ENCODE assay signal across 16 cellular contexts in genomic region chr5:6176294-6176693, GRCh38.
"Had no signal": no experiment of that assay in that cellular context is flagged by ENCODE, and none has a peak within 500 bp of the region (broad histone marks: within the 10 kb centered on the region; RNA-seq: fewer than 3 reads in every experiment).

No MANE protein-coding gene starts in this region.

- H3K4me3 ChIP-seq: ascending aorta, lung, skin epidermis, stomach, thoracic aorta had no signal

- H3K36me3 ChIP-seq: ascending aorta, neutrophil, stomach, thoracic aorta had no signal

- ATAC-seq: activated CD8-positive, alpha-beta T cell treated with anti-CD3 and anti-CD28 coated beads, Interleukin-2, amount 10 ng/mL, durations not matched to agents 7 days and 5 days; activated naive CD8-positive, alpha-beta T cell treated with anti-CD3 and anti-CD28 coated beads, Interleukin-2, amount 50 U/mL, for 24 hours; foreskin keratinocyte; left colon had no signal

- H3K4me1 Mint-ChIP-seq: activated naive CD8-positive, alpha-beta T cell treated with anti-CD3 and anti-CD28 coated beads, Interleukin-2, amount 50 U/mL, for 24 hours; naive B cell had no signal

- H3K27me3 Mint-ChIP-seq: activated naive CD8-positive, alpha-beta T cell treated with anti-CD3 and anti-CD28 coated beads, Interleukin-2, amount 50 U/mL, for 24 hours had no signal

- H3K27ac ChIP-seq: ascending aorta, foreskin keratinocyte, neutrophil, skin epidermis, stomach, thoracic aorta had no signal

- H3K4me1 ChIP-seq: ascending aorta, foreskin keratinocyte, stomach had no signal

- H3K4me3 Mint-ChIP-seq: activated CD8-positive, alpha-beta T cell treated with anti-CD3 and anti-CD28 coated beads, Interleukin-2, amount 10 ng/mL, durations not matched to agents 7 days and 5 days; activated naive CD8-positive, alpha-beta T cell treated with anti-CD3 and anti-CD28 coated beads, Interleukin-2, amount 50 U/mL, for 24 hours; naive B cell had no signal

- H3K9me3 ChIP-seq: ascending aorta, neutrophil, stomach, thoracic aorta had no signal

- DNase-seq: activated CD4-positive, alpha-beta T cell treated with anti-CD3 and anti-CD28 coated beads for 48 hours; activated CD8-positive, alpha-beta memory T cell treated with anti-CD3 and anti-CD28 coated beads, Interleukin-2, amount 50 U/mL, for 48 hours; activated CD8-positive, alpha-beta T cell treated with anti-CD3 and anti-CD28 coated beads, Interleukin-2, amount 10 ng/mL, durations not matched to agents 7 days and 5 days; activated naive CD4-positive, alpha-beta T cell treated with Interleukin-2 at 50 U/mL for 16 hours; activated naive CD8-positive, alpha-beta T cell treated with anti-CD3 and anti-CD28 coated beads, Interleukin-2, amount 50 U/mL, for 24 hours; foreskin keratinocyte; left colon; naive B cell; posterior cingulate gyrus; stimulated activated CD4-positive, alpha-beta T cell treated with anti-CD3 and anti-CD28 coated beads, Interleukin-4, amount 100 ng/mL, for 4 hours; stomach had no signal

- H3K27me3 ChIP-seq: ascending aorta, foreskin keratinocyte, neutrophil had no signal

- H3K9me3 Mint-ChIP-seq: activated naive CD8-positive, alpha-beta T cell treated with anti-CD3 and anti-CD28 coated beads, Interleukin-2, amount 50 U/mL, for 24 hours had no signal

- H3K27ac Mint-ChIP-seq: activated CD8-positive, alpha-beta T cell treated with anti-CD3 and anti-CD28 coated beads, Interleukin-2, amount 10 ng/mL, durations not matched to agents 7 days and 5 days; activated naive CD8-positive, alpha-beta T cell treated with anti-CD3 and anti-CD28 coated beads, Interleukin-2, amount 50 U/mL, for 24 hours; naive B cell had no signal
